In genomic region chr3:116852801-116853200, GRCh38 we compare ENCODE assay signal across 8 cellular contexts.
"Had no signal": no experiment of that assay in that cellular context is flagged by ENCODE, and none has a peak within 500 bp of the region (broad histone marks: within the 10 kb centered on the region; RNA-seq: fewer than 3 reads in every experiment).

No MANE protein-coding gene starts in this region.

- H3K4me2 ChIP-seq: KMS-11 had no signal

- ATAC-seq: HepG2 had no signal

- H3K4me1 Mint-ChIP-seq: IgD-negative memory B cell had no signal

- H3K4me3 Mint-ChIP-seq: IgD-negative memory B cell had no signal

- DNase-seq: GOT3, HCEC 1CT, KBM-7 had no signal

- H3K4me3 ChIP-seq: GM23248 had no signal

- FAIRE-seq: H54, HepG2 had no signal

- H2AFZ ChIP-seq: GM23248 had no signal

- H3K27ac ChIP-seq: GM23248, KMS-11 had no signal

- H3K9ac ChIP-seq: GM23248, KMS-11 had no signal

- H3K27ac Mint-ChIP-seq: IgD-negative memory B cell had no signal
